In the genomic region with DNA sequence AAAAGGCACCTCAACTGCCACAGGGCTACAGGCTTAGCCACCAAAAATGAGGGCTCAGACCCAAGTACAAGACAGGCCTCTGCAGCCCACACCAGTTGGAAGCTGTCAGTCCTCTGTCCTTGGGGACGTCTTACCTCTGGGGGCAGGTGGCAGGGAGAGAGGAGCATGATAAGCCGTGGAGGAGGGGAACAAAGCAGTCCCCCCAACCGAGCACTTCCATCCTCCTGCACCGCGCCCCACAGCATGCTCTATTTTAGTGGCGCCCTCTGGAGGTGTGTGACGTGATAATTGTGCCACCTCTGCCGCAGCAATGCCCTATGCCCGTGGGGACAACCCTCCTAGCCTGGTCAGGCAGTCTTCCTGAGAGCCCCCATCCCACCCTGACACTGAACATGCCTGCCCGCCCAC, we compare ENCODE assay signal across 9 cellular contexts. TPM values are rescaled to one million over a fixed set of nuclear protein-coding genes. Genes with fewer than 3 reads are reported as not detected.
DNase-seq lines count a peak whose midpoint lies in the region; ATAC-seq and TF ChIP-seq lines count a peak whose summit lies in the region.
"Had no signal": no experiment of that assay in that cellular context is flagged by ENCODE, and none has a peak within 500 bp of the region (broad histone marks: within the 10 kb centered on the region; RNA-seq: fewer than 3 reads in every experiment).

No MANE protein-coding gene starts in this region.

- H3K4me3 ChIP-seq in kidney epithelial cell (ENCODE audit: low read depth, low read length) (no peak overlapping the region), sigmoid colon (no peak overlapping the region)
- H3K4me3 ChIP-seq: pancreas had no signal

- H3K4me1 ChIP-seq in sigmoid colon = peaks cover 0 to 19% (median 15%) of the 10 kb centered on the region in 4 donors
- H3K4me1 ChIP-seq: pancreas had no signal

- TF ChIP-seq CTCF in GM12873 (IDR thresholded peaks at IDR 0.05; ENCODE audit: insufficient read depth, low read depth, low read length, missing control alignments) (peak; percentile 54), kidney epithelial cell (IDR thresholded peaks at IDR 0.05; ENCODE audit: insufficient read depth, low read length, poor library complexity, severe bottlenecking) (peak; percentile 31), sigmoid colon (IDR thresholded peaks at IDR 0.05) (no peak)

- no peaks in the 10 kb centered on the region for H3K27me3 ChIP-seq in kidney epithelial cell (ENCODE audit: control insufficient read depth, insufficient read depth, low read length)
- no peaks in the 10 kb centered on the region for H3K27me3 ChIP-seq in sigmoid colon
- H3K27me3 ChIP-seq: pancreas had no signal

- no peak for ATAC-seq in HG02678 (IDR thresholded peaks at IDR 0.05; ENCODE audit: unreplicated experiment)

- TF ChIP-seq EP300 in sigmoid colon (IDR thresholded peaks at IDR 0.05) = no peak

- no peak for TF ChIP-seq POLR2A in sigmoid colon (IDR thresholded peaks at IDR 0.05)

- H3K9me3 ChIP-seq in sigmoid colon = no peaks in the 10 kb centered on the region
- H3K9me3 ChIP-seq: pancreas had no signal

- H3K36me3 ChIP-seq in kidney epithelial cell (ENCODE audit: control insufficient read depth, insufficient read depth, low read length) (no peaks in the 10 kb centered on the region), sigmoid colon (peaks cover 20 to 88% (median 51%) of the 10 kb centered on the region in 4 donors)

- intact Hi-C loops in sigmoid colon (cut with DNase I) = loop anchor here (5.0 kb wide), 1 partner anchor 838 kb away; no protein-coding TSS in a partner anchor

- WGBS in sigmoid colon, 2 donors = 71 to 83% methylated on average over 10 of the region's 10 CpGs

- no peak overlapping the region for H3K27ac ChIP-seq in sigmoid colon
- H3K27ac ChIP-seq: pancreas had no signal

- DNase-seq in A172 (ENCODE audit: low spot score) (peak; percentile 35), kidney epithelial cell (ENCODE audit: low read depth) (no peak), sigmoid colon (no peak), HPDE6-E6E7 (ENCODE audit: extremely low spot score) (no peak), NCI-H2107 (lab: John Stamatoyannopoulos, UW) (no peak)
- peak; percentile 61 for DNase-seq in activated CD4-positive, alpha-beta T cell treated with anti-CD3 and anti-CD28 coated beads for 48 hours

RNA-seq across cellular contexts. Expression of a gene that starts 13.6 kb away (rescaled TPM):
- total RNA-seq in A172 (2014; rRNA removed; shearing (Covaris generic)) = 79.4 and 89.1 TPM in 2 replicates
- total RNA-seq in kidney epithelial cell (37.5 and 53.9 TPM in 2 replicates), sigmoid colon (10 to 100 TPM; 22.2 to 29.8 (median 25.9) TPM)
- 10 to 100 TPM in 1 of 3 donors, 1 to 10 TPM in 2; 8.4 to 45.5 (median 9.7) TPM for polyA plus RNA-seq in sigmoid colon

RNA-seq across cellular contexts. Expression of a gene that starts 17.7 kb away (rescaled TPM):
- 49.8 and 62.1 TPM in 2 replicates for total RNA-seq in A172 (2014; rRNA removed; shearing (Covaris generic))
- 39.1 and 52.7 TPM in 2 replicates for total RNA-seq in kidney epithelial cell
- 10 to 100 TPM; 33.8 to 46.9 (median 40.1) TPM for total RNA-seq in sigmoid colon
- polyA plus RNA-seq in sigmoid colon = 10 to 100 TPM; 28.8 to 41.6 (median 37.9) TPM

RNA-seq across cellular contexts. Expression of a gene that starts 39.3 kb away (rescaled TPM):
- total RNA-seq in A172 (2014; rRNA removed; shearing (Covaris generic)) = 33.8 and 41.0 TPM in 2 replicates
- 32.5 and 37.7 TPM in 2 replicates for total RNA-seq in kidney epithelial cell
- total RNA-seq in sigmoid colon = 10 to 100 TPM; 58.2 to 87.5 (median 69.4) TPM
- polyA plus RNA-seq in sigmoid colon = 10 to 100 TPM; 15.3 to 21.8 (median 16.8) TPM

RNA-seq across cellular contexts. Expression of a gene that starts 57.6 kb away (rescaled TPM):
- 4.9 and 7.7 TPM in 2 replicates for total RNA-seq in A172 (2014; rRNA removed; shearing (Covaris generic))
- 3.1 and 3.8 TPM in 2 replicates for total RNA-seq in kidney epithelial cell
- total RNA-seq in sigmoid colon = 1 to 10 TPM in 1 of 4 donors, under 1 TPM in 3; 0.36 to 3.3 (median 0.52) TPM
- 1 to 10 TPM in 1 of 3 donors, under 1 TPM in 1, not detected in 1; 0.69 to 3.1 TPM for polyA plus RNA-seq in sigmoid colon

Comparison
In these comparisons a context has a peak if more than half of its experiments do, and no peak if none do; other contexts are left out.
1. DNase-seq: peak in A172 (single experiment) and activated CD4-positive, alpha-beta T cell treated with anti-CD3 and anti-CD28 coated beads for 48 hours (single experiment); none in kidney epithelial cell (single experiment), sigmoid colon (single experiment), HPDE6-E6E7 (single experiment) and NCI-H2107 (single experiment).
2. CTCF ChIP-seq: peak in GM12873 (single experiment) and kidney epithelial cell (single experiment); none in sigmoid colon (0 of 4).